Comparison of ENCODE assay signal across 7 cellular contexts in the genomic region with DNA sequence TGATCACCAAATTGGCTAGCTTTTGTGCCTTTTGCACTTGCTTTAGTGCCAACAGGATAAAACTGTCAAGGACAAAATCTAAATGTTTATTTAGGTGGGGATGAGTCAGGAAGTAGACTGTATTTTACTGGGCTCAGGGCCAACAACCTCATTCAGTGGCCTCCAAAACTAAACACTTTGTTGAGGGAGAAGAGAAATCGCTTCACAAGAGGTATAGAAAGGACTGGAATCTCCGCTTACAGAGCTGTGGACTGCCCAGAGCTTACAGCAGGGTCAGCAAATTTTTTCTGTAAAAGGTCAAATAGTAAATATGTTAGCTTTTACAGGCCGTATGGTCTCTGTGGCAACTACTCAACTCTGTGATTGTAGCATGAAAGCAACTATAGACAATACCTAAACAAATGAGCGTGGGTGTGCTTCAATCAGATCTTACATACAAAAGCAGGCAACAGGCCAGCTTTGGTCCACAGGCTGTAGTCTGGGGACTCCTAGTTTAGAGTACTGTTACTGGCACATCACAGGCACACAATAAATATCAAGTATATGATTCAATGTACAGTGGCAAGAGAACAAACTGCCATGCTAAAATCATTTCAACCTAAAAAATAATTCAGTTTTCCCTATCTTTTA.
DNase-seq lines count a peak whose midpoint lies in the region; ATAC-seq lines count a peak whose summit lies in the region.
"Not testable (repeated sequence)": the region's sequence is repeated elsewhere in the genome, so short reads cannot be mapped to it uniquely, and the experiment has no call there.

No MANE protein-coding gene starts in this region.

- H3K4me1 Mint-ChIP-seq in activated CD4-positive, alpha-beta T cell treated with anti-CD3 and anti-CD28 coated beads, Interleukin-2, amount 10 ng/mL, durations not matched to agents 7 days and 5 days = not testable (repeated sequence)

- CTCF ChIA-PET in activated CD4-positive, alpha-beta T cell treated with anti-CD3 and anti-CD28 coated beads, Interleukin-2, amount 10 ng/mL, durations not matched to agents 7 days and 5 days (lab: Charles Lee) = not testable (repeated sequence)

- not testable (repeated sequence) for H3K4me3 Mint-ChIP-seq in activated CD4-positive, alpha-beta T cell treated with anti-CD3 and anti-CD28 coated beads, Interleukin-2, amount 10 ng/mL, durations not matched to agents 7 days and 5 days

- H3K9me3 Mint-ChIP-seq in activated CD4-positive, alpha-beta T cell treated with anti-CD3 and anti-CD28 coated beads, Interleukin-2, amount 10 ng/mL, durations not matched to agents 7 days and 5 days = not testable (repeated sequence)

- H3K36me3 ChIP-seq in MG63 = not testable (repeated sequence)

- peaks cover 22% of the 10 kb centered on the region for H3K36me3 Mint-ChIP-seq in activated CD4-positive, alpha-beta T cell treated with anti-CD3 and anti-CD28 coated beads, Interleukin-2, amount 10 ng/mL, durations not matched to agents 7 days and 5 days (ENCODE audit: low read depth)

- peak overlapping the region; percentile 9 for H3K27ac Mint-ChIP-seq in activated CD4-positive, alpha-beta T cell treated with anti-CD3 and anti-CD28 coated beads, Interleukin-2, amount 10 ng/mL, durations not matched to agents 7 days and 5 days

- POLR2A ChIA-PET in activated CD4-positive, alpha-beta T cell treated with anti-CD3 and anti-CD28 coated beads, Interleukin-2, amount 10 ng/mL, durations not matched to agents 7 days and 5 days (lab: Charles Lee) = not testable (repeated sequence)

- H3K9me3 ChIP-seq in MG63 = not testable (repeated sequence)

- H3K27me3 Mint-ChIP-seq in activated CD4-positive, alpha-beta T cell treated with anti-CD3 and anti-CD28 coated beads, Interleukin-2, amount 10 ng/mL, durations not matched to agents 7 days and 5 days = not testable (repeated sequence)

- not testable (repeated sequence) for H3K27me3 ChIP-seq in MG63

- H3K4me3 ChIP-seq in MG63 = not testable (repeated sequence)

- ATAC-seq in esophagus mucosa = peak; percentile 62

- DNase-seq in DMS79 treated with DMSO at 0.1 percent for 48 hours (lab: John Stamatoyannopoulos, UW) (peak; percentile 66), MG63 (peak; percentile 71), NCI-H69 (lab: John Stamatoyannopoulos, UW) (peak; percentile 94), kidney glomerular epithelial cell (lab: John Stamatoyannopoulos, UW) (peak; percentile 65), pulmonary artery endothelial cell (ENCODE audit: low read depth, low spot score) (peak; percentile 52)
- DNase-seq in activated CD4-positive, alpha-beta T cell treated with anti-CD3 and anti-CD28 coated beads, Interleukin-2, amount 10 ng/mL, durations not matched to agents 7 days and 5 days = not testable (repeated sequence)
